In the genomic region with DNA sequence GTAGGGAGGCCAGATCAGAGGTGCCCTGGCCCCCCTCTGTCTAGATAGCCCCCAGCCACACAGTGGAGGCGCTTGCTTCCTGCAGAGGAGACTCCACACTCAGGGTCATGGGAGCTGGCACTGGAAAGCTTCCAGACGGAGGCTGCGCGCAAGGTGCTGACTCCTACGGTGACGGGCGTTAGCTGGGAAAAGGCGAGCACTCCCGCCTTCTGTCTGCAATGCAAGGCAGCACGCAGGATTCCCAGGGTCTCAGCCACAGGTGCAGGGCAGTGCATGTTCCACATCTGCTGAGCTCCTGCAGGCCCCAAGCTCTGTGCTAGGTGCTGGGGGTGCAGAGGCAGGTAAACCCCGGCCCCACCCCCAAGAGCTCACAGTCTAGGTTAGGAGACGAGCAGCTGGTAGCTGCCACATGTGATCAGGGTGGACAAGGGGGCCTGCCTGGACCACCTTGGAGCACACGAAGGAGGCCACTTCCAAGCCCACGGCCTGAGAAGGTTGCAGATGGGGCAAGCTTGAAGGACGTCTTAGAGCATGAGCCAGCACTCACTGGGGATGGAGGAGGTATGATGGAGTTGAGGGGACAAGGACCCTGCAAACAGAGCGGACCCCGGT, we compare ENCODE assay signal across 17 cellular contexts.
DNase-seq lines count a peak whose midpoint lies in the region; TF ChIP-seq lines count a peak whose summit lies in the region.
"Had no signal": no experiment of that assay in that cellular context is flagged by ENCODE, and none has a peak within 500 bp of the region (broad histone marks: within the 10 kb centered on the region; RNA-seq: fewer than 3 reads in every experiment).

No MANE protein-coding gene starts in this region.

- H3K27ac ChIP-seq in endodermal cell (ENCODE audit: low read depth, low read length) (no peak overlapping the region), osteoblast (ENCODE audit: low read depth, low read length) (no peak overlapping the region)

- H4K20me1 ChIP-seq in osteoblast (ENCODE audit: insufficient read depth, low read length), result no peaks in the 10 kb centered on the region

- H3K36me3 ChIP-seq in H7 (replicated peaks; ENCODE audit: control insufficient read depth, insufficient read depth, low read length) (no peaks in the 10 kb centered on the region), endodermal cell (ENCODE audit: control insufficient read depth, insufficient read depth, low read length) (no peaks in the 10 kb centered on the region), osteoblast (ENCODE audit: insufficient read depth, low read length) (no peaks in the 10 kb centered on the region)

- H3K4me3 ChIP-seq in H7 (ENCODE audit: insufficient read depth, low read depth, low read length), result no peak overlapping the region
- H3K4me3 ChIP-seq in endodermal cell (ENCODE audit: low read length), result no peak overlapping the region
- H3K4me3 ChIP-seq in osteoblast (ENCODE audit: insufficient read depth, low read length), result no peak overlapping the region
- H3K4me3 ChIP-seq: K562 had no signal

- no peaks in the 10 kb centered on the region for H3K36me3 Mint-ChIP-seq in endodermal cell (ENCODE audit: low read depth)

- H3K27me3 Mint-ChIP-seq in endodermal cell (ENCODE audit: insufficient read depth), result peaks cover 5% of the 10 kb centered on the region

- H3K9me3 Mint-ChIP-seq in endodermal cell, result no peaks in the 10 kb centered on the region
- H3K9me3 Mint-ChIP-seq: CD4-positive, alpha-beta T cell had no signal

- peaks cover 5% of the 10 kb centered on the region for H3K4me1 ChIP-seq in endodermal cell (ENCODE audit: control insufficient read depth, insufficient read depth, low read length)
- H3K4me1 ChIP-seq in osteoblast (ENCODE audit: insufficient read depth, low read length), result no peaks in the 10 kb centered on the region

- no peak overlapping the region for H3K4me3 Mint-ChIP-seq in endodermal cell
- H3K4me3 Mint-ChIP-seq: CD4-positive, alpha-beta T cell had no signal

- H2AFZ ChIP-seq in osteoblast (ENCODE audit: low read length), result no peak overlapping the region

- DNase-seq in 8988T (peak; percentile 7), H7 (peak; percentile 38), endodermal cell (peak; percentile 27), osteoblast (ENCODE audit: insufficient read length, low spot score, missing footprints) (peak; percentile 67), H4 (ENCODE audit: low spot score) (no peak), NOMO-1 treated with DMSO at 0.1 percent for 48 hours (lab: John Stamatoyannopoulos, UW; ENCODE audit: unreplicated experiment) (no peak), kidney glomerular epithelial cell (lab: John Stamatoyannopoulos, UW) (no peak), DMS53 (lab: John Stamatoyannopoulos, UW) (no peak)
- DNase-seq: ACHN, Calu3, DND-41, NCI-H1436, NCI-H2029 treated with DMSO at 0.1 percent for 48 hours, NCI-H524, Right ventricle myocardium superior had no signal

- H3K9ac ChIP-seq in endodermal cell (ENCODE audit: extremely low read depth, low read length, poor library complexity, severe bottlenecking), result no peak overlapping the region

- H3K79me2 ChIP-seq in osteoblast (ENCODE audit: insufficient read depth, low read length), result no peaks in the 10 kb centered on the region

- H3K27me3 ChIP-seq in H7 (ENCODE audit: control insufficient read depth, insufficient read depth, low read length) (no peaks in the 10 kb centered on the region), endodermal cell (ENCODE audit: control insufficient read depth, insufficient read depth, low read length, poor library complexity, severe bottlenecking) (peaks cover 8% of the 10 kb centered on the region), osteoblast (ENCODE audit: insufficient read depth, low read length) (peaks cover 4% of the 10 kb centered on the region)

- H3K4me2 ChIP-seq in osteoblast (ENCODE audit: insufficient read depth, low read length), result no peak overlapping the region

- no peak overlapping the region for H3K27ac Mint-ChIP-seq in endodermal cell
- H3K27ac Mint-ChIP-seq: CD4-positive, alpha-beta T cell had no signal

- 93 to 96% methylated on average over 11 to 17 of the region's 17 CpGs for WGBS in endodermal cell (ENCODE audit: insufficient coverage in 1 of 2, insufficient read length in 1 of 2), 2 experiments

- no peak for TF ChIP-seq CTCF in endodermal cell (conservative IDR thresholded peaks at IDR 0.05)
- TF ChIP-seq CTCF in osteoblast (IDR thresholded peaks at IDR 0.05; ENCODE audit: extremely low read depth, low read depth, low read length), result no peak

- H3K9me3 ChIP-seq in endodermal cell (ENCODE audit: control insufficient read depth, low read length), result no peaks in the 10 kb centered on the region
- no peaks in the 10 kb centered on the region for H3K9me3 ChIP-seq in osteoblast (ENCODE audit: low read depth, low read length)

- peaks cover 23% of the 10 kb centered on the region for H3K4me1 Mint-ChIP-seq in endodermal cell

Comparison
In these comparisons a context has a peak if more than half of its experiments do, and no peak if none do; other contexts are left out.
1. DNase-seq: peak in 8988T (single experiment), H7 (single experiment), endodermal cell (single experiment) and osteoblast (single experiment); none in H4 (single experiment), NOMO-1 treated with DMSO at 0.1 percent for 48 hours (single experiment), kidney glomerular epithelial cell (single experiment) and DMS53 (single experiment).